ENCODE assay signal across 8 cellular contexts in genomic region chr17:7237761-7238417, GRCh38. TPM values are rescaled to one million over a fixed set of nuclear protein-coding genes. Genes with fewer than 3 reads are reported as not detected.
DNase-seq lines count a peak whose midpoint lies in the region; ATAC-seq, FAIRE-seq and TF ChIP-seq lines count a peak whose summit lies in the region.

No MANE protein-coding gene starts in this region.

- CTCF ChIA-PET in activated B cell treated with CpG ODN at 0.5 μM for 24 hours (lab: Charles Lee): interaction anchor here (1.0 to 1.1 kb wide), 2 partner anchors 17 to 28 kb away, joined by 3 read pairs; no protein-coding TSS in a partner anchor

- intact Hi-C loops in activated B cell treated with CpG ODN at 0.5 μM for 24 hours (cut with micrococcal nuclease): loop anchor here (2.0 to 5.0 kb wide), 5 partner anchors 33 to 449 kb away; partner anchors contain the start of genes EIF5A, NEURL4, TP53 and WRAP53
- intact Hi-C loops in kidney (cut with DNase I): no loop called here

- ATAC-seq in activated B cell treated with CpG ODN at 0.5 μM for 24 hours (ENCODE audit: low read depth): peak; percentile 11
- no peak for ATAC-seq in GM21717 (IDR thresholded peaks at IDR 0.05; ENCODE audit: unreplicated experiment)

- POLR2A ChIA-PET in activated B cell treated with CpG ODN at 0.5 μM for 24 hours (lab: Charles Lee): interaction anchor here (0.5 to 15.0 kb wide), 21 partner anchors 12 to 935 kb away, joined by 3 to 245 read pairs (median 4); partner anchors contain the start of genes ACADVL, ACAP1, CTDNEP1 and DLG4

- H3K27me3 Mint-ChIP-seq in activated B cell treated with CpG ODN at 0.5 μM for 24 hours: no peaks in the 10 kb centered on the region

- no peak for FAIRE-seq in kidney (lab: Jason Lieb, UNC)

- H3K27ac Mint-ChIP-seq in activated B cell treated with CpG ODN at 0.5 μM for 24 hours: peak overlapping the region; percentile 100

- H3K9ac ChIP-seq in kidney (ENCODE audit: low read length in 2 of 2): peak overlapping the region in 1 of 2 donors; percentile 56

- TF ChIP-seq CTCF in activated B cell treated with CpG ODN at 0.5 μM for 24 hours (IDR thresholded peaks at IDR 0.05) (no peak), cardiac fibroblast (IDR thresholded peaks at IDR 0.05; ENCODE audit: low read depth, low read length) (no peak), kidney (IDR thresholded peaks at IDR 0.05; ENCODE audit: borderline replicate concordance, extremely low read depth, insufficient read depth) (no peak)

- peak; percentile 40 for DNase-seq in GM04504 (ENCODE audit: low read depth)
- DNase-seq in MG63: peak; percentile 51
- peak; percentile 73 for DNase-seq in activated B cell treated with CpG ODN at 0.5 μM for 24 hours
- DNase-seq in cardiac fibroblast (ENCODE audit: low read depth in 2 of 2): peak; percentile 71 to 79
- DNase-seq in kidney: peak; percentile 95
- peak; percentile 64 to 84 for DNase-seq in stimulated activated CD4-positive, alpha-beta T cell treated with anti-CD3 and anti-CD28 coated beads, Interleukin-15, amount 100 ng/mL, for 48 hours (ENCODE audit: low read depth in 2 of 2)
- DNase-seq in NCI-H187 treated with DMSO at 0.1 percent for 48 hours (lab: John Stamatoyannopoulos, UW): no peak

- peak overlapping the region; percentile 99 for H3K4me3 Mint-ChIP-seq in activated B cell treated with CpG ODN at 0.5 μM for 24 hours

- peaks cover 15 to 38% of the 10 kb centered on the region in 2 donors for H3K4me1 ChIP-seq in kidney (ENCODE audit: control insufficient read depth in 1 of 2, insufficient read depth in 1 of 2, low read depth in 1 of 2, low read length in 2 of 2)

- H3K4me3 ChIP-seq in MG63: peak overlapping the region; percentile 79
- peak overlapping the region; percentile 94 to 100 for H3K4me3 ChIP-seq in cardiac fibroblast (replicated peaks in 1 of 2; ENCODE audit: low read depth in 2 of 2, low read length in 2 of 2)
- H3K4me3 ChIP-seq in kidney (ENCODE audit: low read length in 2 of 2): peak overlapping the region; percentile 67 to 88

- no peaks in the 10 kb centered on the region for H3K27me3 ChIP-seq in MG63

- peaks cover 67% of the 10 kb centered on the region for H3K36me3 Mint-ChIP-seq in activated B cell treated with CpG ODN at 0.5 μM for 24 hours (ENCODE audit: low read depth)

- no peaks in the 10 kb centered on the region for H3K9me3 Mint-ChIP-seq in activated B cell treated with CpG ODN at 0.5 μM for 24 hours

- H3K4me1 Mint-ChIP-seq in activated B cell treated with CpG ODN at 0.5 μM for 24 hours: peaks cover 69% of the 10 kb centered on the region

- H3K9me3 ChIP-seq in MG63: no peaks in the 10 kb centered on the region
- no peaks in the 10 kb centered on the region for H3K9me3 ChIP-seq in kidney (ENCODE audit: control insufficient read depth in 1 of 2, low read length in 2 of 2)

- peak overlapping the region; percentile 88 to 95 for H3K27ac ChIP-seq in kidney (ENCODE audit: low read depth in 2 of 2, low read length in 2 of 2)

- H3K36me3 ChIP-seq in MG63: peaks cover 41% of the 10 kb centered on the region
- peaks cover 13 to 26% of the 10 kb centered on the region in 2 donors for H3K36me3 ChIP-seq in kidney (ENCODE audit: control insufficient read depth in 1 of 2, insufficient read depth in 2 of 2, low read length in 2 of 2)

RNA-seq across cellular contexts. Expression of gene PHF23, which starts 1.4 kb away (rescaled TPM):
- 34.4 and 62.7 TPM in 2 replicates for total RNA-seq in MG63 (2014; rRNA removed; shearing (Covaris generic); ENCODE audit: low replicate concordance)
- total RNA-seq in activated B cell treated with CpG ODN at 0.5 μM for 24 hours (45.5 and 46.6 TPM in 2 replicates), kidney (28.1 TPM)
- 48.5 TPM for polyA plus RNA-seq in kidney (ENCODE audit: insufficient read depth, low read depth, low replicate concordance)

RNA-seq across cellular contexts. Expression of gene DVL2, which starts 3.6 kb away (rescaled TPM):
- 11.5 and 26.2 TPM in 2 replicates for total RNA-seq in MG63 (2014; rRNA removed; shearing (Covaris generic); ENCODE audit: low replicate concordance)
- 56.1 and 64.6 TPM in 2 replicates for total RNA-seq in activated B cell treated with CpG ODN at 0.5 μM for 24 hours
- 35.8 TPM for total RNA-seq in kidney
- 18.0 TPM for polyA plus RNA-seq in kidney (ENCODE audit: insufficient read depth, low read depth, low replicate concordance)

RNA-seq across cellular contexts. Expression of gene GABARAP, which starts 4.4 kb away (rescaled TPM):
- total RNA-seq in MG63 (2014; rRNA removed; shearing (Covaris generic); ENCODE audit: low replicate concordance): 36.7 and 148 TPM in 2 replicates
- total RNA-seq in activated B cell treated with CpG ODN at 0.5 μM for 24 hours: 291 and 325 TPM in 2 replicates
- 477 TPM for total RNA-seq in kidney
- 1,483 TPM for polyA plus RNA-seq in kidney (ENCODE audit: insufficient read depth, low read depth, low replicate concordance)

RNA-seq across cellular contexts. Expression of gene CTDNEP1, which starts 13.6 kb away (rescaled TPM):
- total RNA-seq in MG63 (2014; rRNA removed; shearing (Covaris generic); ENCODE audit: low replicate concordance): 7.8 and 24.7 TPM in 2 replicates
- 165 and 168 TPM in 2 replicates for total RNA-seq in activated B cell treated with CpG ODN at 0.5 μM for 24 hours
- 113 TPM for total RNA-seq in kidney
- 124 TPM for polyA plus RNA-seq in kidney (ENCODE audit: insufficient read depth, low read depth, low replicate concordance)

RNA-seq across cellular contexts. Expression of gene ELP5, which starts 14.1 kb away (rescaled TPM):
- total RNA-seq in MG63 (2014; rRNA removed; shearing (Covaris generic); ENCODE audit: low replicate concordance): 24.1 and 36.4 TPM in 2 replicates
- 49.2 and 53.6 TPM in 2 replicates for total RNA-seq in activated B cell treated with CpG ODN at 0.5 μM for 24 hours
- total RNA-seq in kidney: 41.9 TPM
- polyA plus RNA-seq in kidney (ENCODE audit: insufficient read depth, low read depth, low replicate concordance): 110 TPM
